ENCODE assay signal across 25 cellular contexts in genomic region chr11:1373536-1374214, GRCh38. TPM values are rescaled to one million over a fixed set of nuclear protein-coding genes. Genes with fewer than 3 reads are reported as not detected.
DNase-seq lines count a peak whose midpoint lies in the region; ATAC-seq, FAIRE-seq and TF ChIP-seq lines count a peak whose summit lies in the region.
"Had no signal": no experiment of that assay in that cellular context is flagged by ENCODE, and none has a peak within 500 bp of the region (broad histone marks: within the 10 kb centered on the region; RNA-seq: fewer than 3 reads in every experiment).

No MANE protein-coding gene starts in this region.

- TF ChIP-seq EP300 in A549 (IDR thresholded peaks at IDR 0.05): no peak

- H3K27ac ChIP-seq in A549 (peak overlapping the region in 1 of 2 experiments; percentile 63; a peak in 3 of 6 replicates), SJSA1 (peak overlapping the region; percentile 24)
- H3K27ac ChIP-seq: heart left ventricle, SK-N-MC, VCaP had no signal

- no peak for TF ChIP-seq POLR2A in A549 (IDR thresholded peaks at IDR 0.05; ENCODE audit: low read length)
- TF ChIP-seq POLR2A in GM18505 (IDR thresholded peaks at IDR 0.05; ENCODE audit: borderline replicate concordance, extremely low read depth, insufficient read depth, insufficient read length): no peak

- H3K4me1 ChIP-seq in A549: peaks cover 19% of the 10 kb centered on the region
- H3K4me1 ChIP-seq in SJSA1 (replicated peaks): peaks cover 19% of the 10 kb centered on the region
- H3K4me1 ChIP-seq: heart left ventricle had no signal

- no peaks in the 10 kb centered on the region for H3K27me3 ChIP-seq in SJSA1 (replicated peaks)

- H3K36me3 ChIP-seq in SJSA1: no peaks in the 10 kb centered on the region
- H3K36me3 ChIP-seq: heart left ventricle had no signal

- POLR2A ChIA-PET in A549 (lab: Yijun Ruan, JAX): no interaction called here

- TF ChIP-seq CTCF in A549 (IDR thresholded peaks at IDR 0.05): no peak

- DNase-seq in A549 (ENCODE audit: low read depth in 1 of 2, low spot score in 1 of 2) (no peak), ELR (ENCODE audit: low read depth) (peak; percentile 23), SJSA1 (ENCODE audit: low read depth in 1 of 2, low spot score in 2 of 2) (peak; percentile 57 to 77), hepatic stellate cell (ENCODE audit: low spot score) (peak; percentile 56)
- DNase-seq in central memory CD4-positive, alpha-beta T cell: no peak
- DNase-seq: activated CD4-positive, alpha-beta T cell treated with anti-CD3 and anti-CD28 coated beads, Interleukin-2, amount 50 U/mL, for 1 hour; activated CD8-positive, alpha-beta memory T cell treated with anti-CD3 and anti-CD28 coated beads, Interleukin-2, amount 10 ng/mL, durations not matched to agents 7 days and 5 days; activated naive CD4-positive, alpha-beta T cell treated with anti-CD3 and anti-CD28 coated beads for 36 hours; activated T-cell treated with anti-CD3 and anti-CD28 coated beads, Interleukin-2, amount 50 U/mL, for 72 hours; anterior cingulate cortex; C1 segment of cervical spinal cord; effector CD8-positive, alpha-beta T cell; KBM-7; NCI-H146; NCI-H2171 treated with DMSO at 0.1 percent for 48 hours; NCI-H524 treated with DMSO at 0.1 percent for 48 hours; small intestine; stimulated activated CD4-positive, alpha-beta T cell treated with anti-CD3 and anti-CD28 coated beads, Interleukin-2, amount 100 ng/mL, for 24 hours had no signal

- no peak for FAIRE-seq in A549 (lab: Jason Lieb, UNC)
- FAIRE-seq: small intestine had no signal

- no peaks in the 10 kb centered on the region for H3K9me3 ChIP-seq in A549
- H3K9me3 ChIP-seq in SJSA1 (replicated peaks): no peaks in the 10 kb centered on the region
- H3K9me3 ChIP-seq: heart left ventricle had no signal

- CTCF ChIA-PET in A549 (lab: Yijun Ruan, JAX): no interaction called here

- ATAC-seq in A549 (peak in 1 of 2 experiments; percentile 58; a peak in 3 of 6 replicates), GM18519 (IDR thresholded peaks at IDR 0.05; ENCODE audit: low FRiP score, unreplicated experiment) (no peak), GM18517 (IDR thresholded peaks at IDR 0.05; ENCODE audit: unreplicated experiment) (no peak), GM18505 (IDR thresholded peaks at IDR 0.05; ENCODE audit: unreplicated experiment) (no peak)
- ATAC-seq: activated CD8-positive, alpha-beta memory T cell treated with anti-CD3 and anti-CD28 coated beads, Interleukin-2, amount 10 ng/mL, durations not matched to agents 7 days and 5 days; activated T-cell treated with anti-CD3 and anti-CD28 coated beads, Interleukin-2, amount 50 U/mL, for 72 hours; heart left ventricle; naive thymus-derived CD4-positive, alpha-beta T cell had no signal

- H3K4me2 ChIP-seq in A549: peak overlapping the region; percentile 67

- 40% methylated on average over 21 of the region's 22 CpGs for WGBS in A549 (ENCODE audit: missing lambda C conversion rate)

- no peak overlapping the region for H3K4me3 ChIP-seq in A549
- H3K4me3 ChIP-seq in SJSA1: no peak overlapping the region
- H3K4me3 ChIP-seq: heart left ventricle, SK-N-MC had no signal

- no peak for TF ChIP-seq RAD21 in A549 (conservative IDR thresholded peaks at IDR 0.05 in 1 of 2, IDR thresholded peaks at IDR 0.05 in 1 of 2)

TF ChIP-seq in A549, 52 proteins besides CTCF, POLR2A, EP300 and RAD21:
- no peak for TF ChIP-seq EHMT2 (IDR thresholded peaks at IDR 0.05; ENCODE audit: low read depth)

RNA-seq across cellular contexts. Expression of gene BRSK2, which starts 16.1 kb away (rescaled TPM):
- polyA plus RNA-seq in A549 (2011; rRNA removed) (2.7 and 3.8 TPM in 2 replicates), A549 (2017; fragmentation: RNase III; extraction: RNeasy Plus Mini Kit Qiagen cat#74134 plus additional on column Dnase treatment) (9.1 to 10.1 TPM (median 9.7 TPM) in 3 replicates)
- polyA plus RNA-seq in A549 (2012; cell fraction: cytosol; rRNA removed): 8.3 and 11.0 TPM in 2 replicates
- 22.9 and 27.9 TPM in 2 replicates for polyA plus RNA-seq in A549 (2012; cell fraction: nucleus; rRNA removed)
- 2.6 and 4.3 TPM in 2 replicates for polyA minus RNA-seq in A549 (2011; rRNA and poly(A)+ RNA removed)
- 0.06 and 0.55 TPM in 2 replicates for total RNA-seq in SJSA1 (2014; rRNA removed; shearing (Covaris generic))
- polyA plus RNA-seq: naive thymus-derived CD4-positive, alpha-beta T cell had no signal

Comparison
In these comparisons a context has a peak if more than half of its experiments do, and no peak if none do; other contexts are left out.
1. DNase-seq: peak in ELR (single experiment), SJSA1 (2 of 2) and hepatic stellate cell (single experiment); none in A549 (0 of 2) and central memory CD4-positive, alpha-beta T cell (single experiment).